Comparison of ENCODE assay signal across 8 cellular contexts in genomic region chr12:124565656-124566180, GRCh38. TPM values are rescaled to one million over a fixed set of nuclear protein-coding genes. Genes with fewer than 3 reads are reported as not detected.
DNase-seq lines count a peak whose midpoint lies in the region; ATAC-seq, FAIRE-seq and TF ChIP-seq lines count a peak whose summit lies in the region.

No MANE protein-coding gene starts in this region.

- TF ChIP-seq RAD21 in HepG2 (CRISPR knock-in tag; IDR thresholded peaks at IDR 0.05): no peak

- H4K20me1 ChIP-seq in HepG2 (ENCODE audit: insufficient read depth, low read length): peaks cover 44% of the 10 kb centered on the region

- DNase-seq in activated CD4-positive, alpha-beta T cell treated with anti-CD3 and anti-CD28 coated beads, Interleukin-2, amount 10 ng/mL, durations not matched to agents 24 days and 14 days: no peak
- DNase-seq in activated CD4-positive, alpha-beta T cell treated with anti-CD3 and anti-CD28 coated beads, Interleukin-2, amount 50 U/mL, for 48 hours: no peak
- DNase-seq in adrenal gland (no peak), HepG2 (ENCODE audit: low spot score) (peak; percentile 13), thoracic aorta (ENCODE audit: low spot score) (no peak), SW480 (ENCODE audit: low spot score) (no peak), middle frontal gyrus (ENCODE audit: extremely low spot score, low spot score) (no peak)

- H3K9ac ChIP-seq in HepG2 (ENCODE audit: insufficient read depth, low read depth, low read length): peak overlapping the region; percentile 72

- H2AFZ ChIP-seq in HepG2 (ENCODE audit: low read length): no peak overlapping the region

- H3K79me2 ChIP-seq in HepG2 (ENCODE audit: insufficient read depth, low read length): peaks cover 50% of the 10 kb centered on the region

- CTCF ChIA-PET in HepG2 (lab: Yijun Ruan, JAX; ENCODE audit: low intra/inter-chr PET ratio, low total read pairs): no interaction called here

- no peaks in the 10 kb centered on the region for H3K9me3 ChIP-seq in adrenal gland (replicated peaks in 1 of 3)
- no peaks in the 10 kb centered on the region for H3K9me3 ChIP-seq in HepG2 (ENCODE audit: low read length)
- H3K9me3 ChIP-seq in thoracic aorta: no peaks in the 10 kb centered on the region

- BruUV-seq in HepG2 (replicated peaks; lab: Mats Ljungman, UMichigan): TSS peak; percentile 53

- ATAC-seq in HepG2: peak; percentile 4; the same call in 1 of the 3 replicates
- ATAC-seq in thoracic aorta (ENCODE audit: insufficient number of reproducible peaks, low FRiP score, low read depth): no peak
- ATAC-seq in GM21717 (IDR thresholded peaks at IDR 0.05; ENCODE audit: unreplicated experiment): no peak

- POLR2A ChIA-PET in HepG2 (lab: Yijun Ruan, JAX): interaction anchor here (3.2 kb wide), 1 partner anchor 47 kb away, joined by 12 read pairs; no protein-coding TSS in a partner anchor

- H3K4me3 ChIP-seq in adrenal gland: peak overlapping the region in 3 of 4 donors; percentile 83 to 100 (median 96)
- H3K4me3 ChIP-seq in HepG2 (replicated peaks in 1 of 3; ENCODE audit: insufficient read depth in 1 of 3, low read depth in 2 of 3, low read length in 3 of 3): peak overlapping the region; percentile 76 to 92 (median 88)
- H3K4me3 ChIP-seq in thoracic aorta: peak overlapping the region; percentile 99

- H3K27me3 ChIP-seq in adrenal gland (no peaks in the 10 kb centered on the region), HepG2 (ENCODE audit: control insufficient read depth in 1 of 2, insufficient read depth in 2 of 2, low read length in 2 of 2) (peaks cover 3 to 17% of the 10 kb centered on the region in 2 experiments; a peak in 4 of 5 replicates), thoracic aorta (replicated peaks; ENCODE audit: insufficient read depth) (no peaks in the 10 kb centered on the region)

- no peaks in the 10 kb centered on the region for H3K9me3 Mint-ChIP-seq in activated CD4-positive, alpha-beta T cell treated with anti-CD3 and anti-CD28 coated beads, Interleukin-2, amount 10 ng/mL, durations not matched to agents 24 days and 14 days

- peaks cover 21% of the 10 kb centered on the region for H3K4me1 Mint-ChIP-seq in activated CD4-positive, alpha-beta T cell treated with anti-CD3 and anti-CD28 coated beads, Interleukin-2, amount 10 ng/mL, durations not matched to agents 24 days and 14 days

- intact Hi-C loops in activated CD4-positive, alpha-beta T cell treated with anti-CD3 and anti-CD28 coated beads, Interleukin-2, amount 10 ng/mL, durations not matched to agents 24 days and 14 days (cut with micrococcal nuclease): loop anchor here (1.0 to 5.0 kb wide), 8 partner anchors 19 to 297 kb away; partner anchors contain the start of gene SCARB1
- intact Hi-C loops in adrenal gland (cut with DNase I): loop anchor here (5.0 to 10.0 kb wide), 3 partner anchors 112 to 202 kb away; no protein-coding TSS in a partner anchor
- intact Hi-C loops in HepG2 (cut with micrococcal nuclease; ENCODE audit: unreplicated experiment): loop anchor here (2.0 to 10.0 kb wide), 4 partner anchors 51 to 209 kb away; no protein-coding TSS in a partner anchor

- 2 to 24% (median 5%) methylated on average over 2 to 14 of the region's 14 CpGs for WGBS in adrenal gland, 4 donors
- 11% methylated on average over 13 of the region's 14 CpGs for WGBS in HepG2 (ENCODE audit: low lambda C conversion rate)

- H3K36me3 ChIP-seq in adrenal gland (replicated peaks in 1 of 2): no peaks in the 10 kb centered on the region
- H3K36me3 ChIP-seq in HepG2 (replicated peaks in 1 of 2; ENCODE audit: control insufficient read depth in 1 of 2, insufficient read depth in 2 of 2, low read length in 2 of 2): no peaks in the 10 kb centered on the region
- no peaks in the 10 kb centered on the region for H3K36me3 ChIP-seq in thoracic aorta

- H3K4me1 ChIP-seq in adrenal gland (replicated peaks in 1 of 2): peaks cover 49 to 69% of the 10 kb centered on the region in 2 donors
- peaks cover 28% of the 10 kb centered on the region for H3K4me1 ChIP-seq in HepG2 (ENCODE audit: insufficient read depth, low read length)
- peaks cover 45 to 55% of the 10 kb centered on the region in 2 donors for H3K4me1 ChIP-seq in thoracic aorta (ENCODE audit: control insufficient read depth in 1 of 2, low read depth in 2 of 2)

- TF ChIP-seq POLR2A in adrenal gland (IDR thresholded peaks at IDR 0.05) (no peak), HepG2 (IDR thresholded peaks at IDR 0.05; ENCODE audit: insufficient read depth in 1 of 2, low read depth in 2 of 2, low read length in 2 of 2) (no peak)

- TF ChIP-seq CTCF in adrenal gland (IDR thresholded peaks at IDR 0.05) (no peak), HepG2 (CRISPR knock-in tag; IDR thresholded peaks at IDR 0.05) (no peak), thoracic aorta (IDR thresholded peaks at IDR 0.05) (no peak)

- peak overlapping the region; percentile 87 to 99 (median 97) for H3K27ac ChIP-seq in adrenal gland
- peak overlapping the region; percentile 73 for H3K27ac ChIP-seq in HepG2 (ENCODE audit: extremely low read length, insufficient read depth, low read length)
- peak overlapping the region; percentile 93 to 98 for H3K27ac ChIP-seq in thoracic aorta

- peak overlapping the region; percentile 69 for H3K27ac Mint-ChIP-seq in activated CD4-positive, alpha-beta T cell treated with anti-CD3 and anti-CD28 coated beads, Interleukin-2, amount 10 ng/mL, durations not matched to agents 24 days and 14 days

- no peaks in the 10 kb centered on the region for H3K36me3 Mint-ChIP-seq in activated CD4-positive, alpha-beta T cell treated with anti-CD3 and anti-CD28 coated beads, Interleukin-2, amount 10 ng/mL, durations not matched to agents 24 days and 14 days (ENCODE audit: low read depth)

- in situ Hi-C loops in HepG2 (cut with HindIII; ENCODE audit: extremely low pct_ligation_motif_present, low pct_unique_long_range_greater_than_20kb): loop anchor here (5.0 kb wide), 1 partner anchor 202 kb away; no protein-coding TSS in a partner anchor

- peaks cover 2% of the 10 kb centered on the region for H3K27me3 Mint-ChIP-seq in activated CD4-positive, alpha-beta T cell treated with anti-CD3 and anti-CD28 coated beads, Interleukin-2, amount 10 ng/mL, durations not matched to agents 24 days and 14 days

- peak; percentile 4 for FAIRE-seq in HepG2 (lab: Jason Lieb, UNC)

- peak overlapping the region; percentile 83 for H3K4me2 ChIP-seq in HepG2 (ENCODE audit: low read depth, low read length)

- peak overlapping the region; percentile 95 for H3K4me3 Mint-ChIP-seq in activated CD4-positive, alpha-beta T cell treated with anti-CD3 and anti-CD28 coated beads, Interleukin-2, amount 10 ng/mL, durations not matched to agents 24 days and 14 days

- TF ChIP-seq EP300 in HepG2 (IDR thresholded peaks at IDR 0.05; ENCODE audit: low read depth in 2 of 2, low read length in 2 of 2) (no peak), HepG2 (CRISPR knock-in tag; IDR thresholded peaks at IDR 0.05; ENCODE audit: borderline replicate concordance) (no peak)

TF ChIP-seq in HepG2, 621 proteins besides CTCF, POLR2A, EP300 and RAD21 (continues in another document):
- TF ChIP-seq, protein P1, sequence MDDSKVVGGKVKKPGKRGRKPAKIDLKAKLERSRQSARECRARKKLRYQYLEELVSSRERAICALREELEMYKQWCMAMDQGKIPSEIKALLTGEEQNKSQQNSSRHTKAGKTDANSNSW (CRISPR knock-in tag; IDR thresholded peaks at IDR 0.05; ENCODE audit: borderline replicate concordance): no peak
- TF ChIP-seq PCBP2 (optimal IDR thresholded peaks at IDR 0.05; ENCODE audit: low read depth, low read length, poor library complexity, severe bottlenecking) (no peak), RARA (CRISPR knock-in tag; IDR thresholded peaks at IDR 0.05) (0 out of 2 replicates have a peak, but pooled peaks have one; percentile 44), TCF7 (IDR thresholded peaks at IDR 0.05; ENCODE audit: low read depth) (peak; percentile 71; the same call in 1 of the 2 replicates), NR2F6 (IDR thresholded peaks at IDR 0.05) (peak; percentile 35; the same call in 1 of the 2 replicates), NR2F6 (CRISPR knock-in tag; IDR thresholded peaks at IDR 0.05) (peak; percentile 58), ESRRA (CRISPR knock-in tag; IDR thresholded peaks at IDR 0.05; ENCODE audit: low read depth) (no peak), HNRNPK (IDR thresholded peaks at IDR 0.05; ENCODE audit: low read depth, low read length, poor library complexity, severe bottlenecking) (peak; percentile 49), ZNF768 (CRISPR knock-in tag; IDR thresholded peaks at IDR 0.05) (peak; percentile 90), ZBTB7B (CRISPR knock-in tag; IDR thresholded peaks at IDR 0.05) (peak; percentile 21; the same call in 1 of the 2 replicates)

RNA-seq across cellular contexts. Expression of gene NCOR2, which starts 1.7 kb away (rescaled TPM):
- 125 and 128 TPM in 2 replicates for total RNA-seq in activated CD4-positive, alpha-beta T cell treated with anti-CD3 and anti-CD28 coated beads, Interleukin-2, amount 10 ng/mL, durations not matched to agents 24 days and 14 days
- 100 to 1,000 TPM in 7 of 8 donors, 10 to 100 TPM in 1; 85.3 to 243 (median 199) TPM for total RNA-seq in adrenal gland
- 100 to 1,000 TPM in 1 of 3 donors, 10 to 100 TPM in 2; 28.3 to 194 (median 53.3) TPM for polyA plus RNA-seq in adrenal gland
- total RNA-seq in HepG2 (2016; rRNA removed; fragmentation: Illumina TruSeq; extraction: Trizol): 5.7 and 6.1 TPM in 2 replicates
- 10.5 and 12.4 TPM in 2 replicates for total RNA-seq in HepG2 (2016; cell fraction: cytosol; rRNA removed; fragmentation: Illumina TruSeq; extraction: Trizol; ENCODE audit: low read depth)
- 5.6 and 7.1 TPM in 2 replicates for total RNA-seq in HepG2 (2016; cell fraction: insoluble cytoplasmic fraction; rRNA removed; fragmentation: Illumina TruSeq; extraction: Trizol)
- 15.2 and 16.6 TPM in 2 replicates for total RNA-seq in HepG2 (2016; cell fraction: membrane; rRNA removed; fragmentation: Illumina TruSeq; extraction: Trizol)
- 12.4 and 13.1 TPM in 2 replicates for total RNA-seq in HepG2 (2016; cell fraction: nucleus; rRNA removed; fragmentation: Illumina TruSeq; extraction: Trizol)
- polyA plus RNA-seq in HepG2 (2011; rRNA removed): 4.5 and 4.8 TPM in 2 replicates
- polyA plus RNA-seq in HepG2 (2011; cell fraction: cytosol; rRNA removed): 2.8 and 4.1 TPM in 2 replicates
- 30.4 and 39.4 TPM in 2 replicates for polyA plus RNA-seq in HepG2 (2011; cell fraction: nucleus; rRNA removed)
- polyA plus RNA-seq in HepG2 (2012): 32.8 and 41.1 TPM in 2 replicates
- 2.8 and 3.1 TPM in 2 replicates for polyA plus RNA-seq in HepG2 (2016; cell fraction: cytosol; fragmentation: Illumina TruSeq; extraction: Trizol; ENCODE audit: low read depth)
- 17.3 and 24.8 TPM in 2 replicates for polyA plus RNA-seq in HepG2 (2016; cell fraction: insoluble cytoplasmic fraction; fragmentation: Illumina TruSeq; extraction: Trizol; ENCODE audit: low read depth)
- polyA plus RNA-seq in HepG2 (2016; cell fraction: membrane; fragmentation: Illumina TruSeq; extraction: Trizol; ENCODE audit: low read depth): 7.1 and 8.9 TPM in 2 replicates
- polyA plus RNA-seq in HepG2 (2016; cell fraction: nucleus; fragmentation: Illumina TruSeq; extraction: Trizol; ENCODE audit: insufficient read depth, low read depth): 43.0 and 54.1 TPM in 2 replicates
- polyA minus RNA-seq in HepG2 (2011; rRNA and poly(A)+ RNA removed; ENCODE audit: low replicate concordance): 21.9 and 23.2 TPM in 2 replicates
- 16.5 and 17.0 TPM in 2 replicates for polyA minus RNA-seq in HepG2 (2011; cell fraction: cytosol; rRNA and poly(A)+ RNA removed)
- 20.9 and 22.6 TPM in 2 replicates for polyA minus RNA-seq in HepG2 (2011; cell fraction: nucleus; rRNA and poly(A)+ RNA removed)
- 100 to 1,000 TPM; 228 to 229 TPM for total RNA-seq in thoracic aorta
